In the genomic region with DNA sequence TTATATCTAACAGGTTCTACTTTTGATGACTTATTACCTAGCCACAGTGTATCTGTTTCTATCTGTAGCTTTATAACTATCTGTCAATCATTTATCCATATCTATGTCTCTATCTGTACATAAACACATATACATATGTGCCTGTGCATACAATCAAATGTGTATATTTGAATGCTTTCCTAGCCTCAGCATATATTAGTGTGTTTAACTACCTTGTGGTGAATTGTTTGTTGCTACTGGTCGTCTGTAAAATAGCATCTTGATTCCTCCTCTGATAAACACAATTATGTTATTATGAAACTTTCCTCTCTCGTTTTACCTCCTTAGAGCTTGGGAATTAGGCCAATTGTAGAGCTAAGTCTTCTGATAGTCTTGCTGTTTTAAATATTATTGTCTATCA, we compare ENCODE assay signal across 10 cellular contexts. TPM values are rescaled to one million over a fixed set of nuclear protein-coding genes. Genes with fewer than 3 reads are reported as not detected.
DNase-seq lines count a peak whose midpoint lies in the region; ATAC-seq, FAIRE-seq and TF ChIP-seq lines count a peak whose summit lies in the region.
"Had no signal": no experiment of that assay in that cellular context is flagged by ENCODE, and none has a peak within 500 bp of the region (broad histone marks: within the 10 kb centered on the region; RNA-seq: fewer than 3 reads in every experiment).

No MANE protein-coding gene starts in this region.

- ATAC-seq in GM21515 (IDR thresholded peaks at IDR 0.05; ENCODE audit: unreplicated experiment) (peak; percentile 13), right lobe of liver (no peak), HG03039 (IDR thresholded peaks at IDR 0.05; ENCODE audit: unreplicated experiment) (no peak), left colon (no peak)

- DNase-seq in Jurkat, Clone E6-1 (ENCODE audit: low read depth, low spot score) = peak; percentile 6
- DNase-seq in right lobe of liver = no peak
- DNase-seq in NCI-H1105 (lab: John Stamatoyannopoulos, UW) = no peak
- DNase-seq in left colon = no peak
- DNase-seq in H54 (ENCODE audit: insufficient read length, low spot score) = no peak
- DNase-seq: NCI-H2171 treated with DMSO at 0.1 percent for 48 hours had no signal

- no peaks in the 10 kb centered on the region for H3K9me3 ChIP-seq in right lobe of liver

- FAIRE-seq in H54 (lab: Jason Lieb, UNC) = no peak

- no peak for TF ChIP-seq CTCF in right lobe of liver (IDR thresholded peaks at IDR 0.05)

- H3K4me1 ChIP-seq in right lobe of liver = peaks cover 0 to 15% (median 0%) of the 10 kb centered on the region in 4 donors

- intact Hi-C loops in right lobe of liver (cut with DNase I) = no loop called here
- intact Hi-C loops in left colon (cut with DNase I, micrococcal nuclease) = no loop called here

- no peak for TF ChIP-seq POLR2A in right lobe of liver (IDR thresholded peaks at IDR 0.05)
- TF ChIP-seq POLR2A in H54 (IDR thresholded peaks at IDR 0.05; ENCODE audit: low read depth, low read length) = no peak

- 3% methylated on average over 2 of the region's 2 CpGs for WGBS in right lobe of liver (ENCODE audit: insufficient coverage, low coverage, low lambda C conversion rate, missing lambda C conversion rate)

- H3K27me3 ChIP-seq in right lobe of liver = no peaks in the 10 kb centered on the region

- H3K4me3 ChIP-seq in GM08714 (ENCODE audit: low read length) (peak overlapping the region; percentile 30; the same call in 1 of the 2 replicates), right lobe of liver (peak overlapping the region in 2 of 3 donors; percentile 17 to 20)
- peak overlapping the region; percentile 32 for H3K4me3 ChIP-seq in Jurkat, Clone E6-1 (ENCODE audit: low read length)
- H3K4me3 ChIP-seq: skin epidermis had no signal

- no peaks in the 10 kb centered on the region for H3K36me3 ChIP-seq in right lobe of liver

- H3K27ac ChIP-seq in right lobe of liver = peak overlapping the region in 2 of 3 donors; percentile 26 to 34

RNA-seq across cellular contexts. Expression of gene PARP8, which starts 44.4 kb away (rescaled TPM):
- 12.8 TPM for polyA plus RNA-seq in Jurkat, Clone E6-1 (2012; ENCODE audit: insufficient read depth, insufficient read length)
- 10 to 100 TPM in 3 of 6 experiments, 1 to 10 TPM in 3; 4.9 to 14.1 (median 10.1) TPM for total RNA-seq in right lobe of liver
- 10 to 100 TPM in 1 of 2 donors, 1 to 10 TPM in 1; 7.1 to 13.6 TPM for total RNA-seq in left colon
